ENCODE assay signal across 9 cellular contexts in genomic region chr6:41935685-41936072, GRCh38. TPM values are rescaled to one million over a fixed set of nuclear protein-coding genes. Genes with fewer than 3 reads are reported as not detected.
DNase-seq lines count a peak whose midpoint lies in the region; ATAC-seq and TF ChIP-seq lines count a peak whose summit lies in the region.
"Had no signal": no experiment of that assay in that cellular context is flagged by ENCODE, and none has a peak within 500 bp of the region (broad histone marks: within the 10 kb centered on the region; RNA-seq: fewer than 3 reads in every experiment).

No MANE protein-coding gene starts in this region.

- ATAC-seq in RWPE2 (ENCODE audit: low read depth) (no peak), upper lobe of right lung (no peak), left lobe of liver (no peak), HG03439 (IDR thresholded peaks at IDR 0.05; ENCODE audit: unreplicated experiment) (no peak)

- H3K27ac ChIP-seq in RWPE2 (ENCODE audit: poor library complexity, severe bottlenecking) (peak overlapping the region; percentile 85), upper lobe of right lung (peak overlapping the region; percentile 28)

- peak overlapping the region; percentile 96 for H3K27ac Mint-ChIP-seq in glutamatergic neuron (ENCODE audit: unreplicated experiment)

- H3K4me1 Mint-ChIP-seq in glutamatergic neuron (ENCODE audit: low read depth, unreplicated experiment) = peaks cover 37% of the 10 kb centered on the region

- H3K27me3 ChIP-seq in RWPE2 (ENCODE audit: insufficient read depth, poor library complexity, severe bottlenecking) (no peaks in the 10 kb centered on the region), upper lobe of right lung (no peaks in the 10 kb centered on the region)

- peaks cover 11% of the 10 kb centered on the region for H3K4me1 ChIP-seq in RWPE2 (ENCODE audit: insufficient read depth, poor library complexity, severe bottlenecking)
- H3K4me1 ChIP-seq in upper lobe of right lung = peaks cover 60% of the 10 kb centered on the region

- intact Hi-C loops in upper lobe of right lung (cut with DNase I) = loop anchor here (5.0 to 10.0 kb wide), 2 partner anchors 107 to 151 kb away; partner anchors contain the start of genes PRICKLE4 and TOMM6

- H3K4me3 Mint-ChIP-seq in glutamatergic neuron (ENCODE audit: unreplicated experiment) = peak overlapping the region; percentile 61

- peaks cover 23% of the 10 kb centered on the region for H3K27me3 Mint-ChIP-seq in glutamatergic neuron (ENCODE audit: unreplicated experiment)

- H3K9me3 ChIP-seq in RWPE2 (ENCODE audit: severe bottlenecking) (no peaks in the 10 kb centered on the region), upper lobe of right lung (no peaks in the 10 kb centered on the region)

- DNase-seq in stimulated activated CD4-positive, alpha-beta T cell treated with anti-CD3 and anti-CD28 coated beads, Interleukin-15, amount 100 ng/mL, for 24 hours = peak; percentile 24
- no peak for DNase-seq in stimulated activated CD4-positive, alpha-beta T cell treated with anti-CD3 and anti-CD28 coated beads, Interleukin-4, amount 100 ng/mL, for 4 hours
- DNase-seq in RWPE2 (ENCODE audit: low spot score) = no peak
- DNase-seq in glutamatergic neuron = no peak
- no peak for DNase-seq in upper lobe of right lung
- no peak for DNase-seq in left lobe of liver (ENCODE audit: low spot score)
- no peak for DNase-seq in NCI-H345 treated with DMSO at 0.1 percent for 48 hours (lab: John Stamatoyannopoulos, UW; ENCODE audit: unreplicated experiment)
- DNase-seq: activated gamma-delta T cell had no signal

- H3K36me3 ChIP-seq in RWPE2 (ENCODE audit: low read depth) (peaks cover 74% of the 10 kb centered on the region), upper lobe of right lung (peaks cover 55% of the 10 kb centered on the region)

- no peak for TF ChIP-seq CTCF in RWPE2 (IDR thresholded peaks at IDR 0.05; ENCODE audit: poor library complexity, severe bottlenecking)
- TF ChIP-seq CTCF in glutamatergic neuron (IDR thresholded peaks at IDR 0.05; ENCODE audit: partially characterized antibody, unreplicated experiment) = no peak
- TF ChIP-seq CTCF in upper lobe of right lung (IDR thresholded peaks at IDR 0.05) = no peak

- H3K9me3 Mint-ChIP-seq in glutamatergic neuron (ENCODE audit: unreplicated experiment) = peaks cover 14% of the 10 kb centered on the region

- no peaks in the 10 kb centered on the region for H3K36me3 Mint-ChIP-seq in glutamatergic neuron (ENCODE audit: unreplicated experiment)

- no peak overlapping the region for H3K4me3 ChIP-seq in RWPE2 (ENCODE audit: severe bottlenecking)
- no peak overlapping the region for H3K4me3 ChIP-seq in upper lobe of right lung

RNA-seq across cellular contexts. Expression of gene CCND3, which starts 5.9 kb away (rescaled TPM):
- total RNA-seq in glutamatergic neuron (ENCODE audit: unreplicated experiment) (27.1 TPM), upper lobe of right lung (186 TPM), left lobe of liver (14.7 TPM)

RNA-seq across cellular contexts. Expression of gene BYSL, which starts 14.4 kb away (rescaled TPM):
- total RNA-seq in glutamatergic neuron (ENCODE audit: unreplicated experiment) (36.2 TPM), upper lobe of right lung (11.6 TPM), left lobe of liver (5.3 TPM)

RNA-seq across cellular contexts. Expression of gene MED20, which starts 14.7 kb away (rescaled TPM):
- total RNA-seq in glutamatergic neuron (ENCODE audit: unreplicated experiment) (30.9 TPM), upper lobe of right lung (18.3 TPM), left lobe of liver (9.4 TPM)

RNA-seq across cellular contexts. Expression of gene USP49, which starts 40.5 kb away (rescaled TPM):
- total RNA-seq in glutamatergic neuron (ENCODE audit: unreplicated experiment) (14.7 TPM), upper lobe of right lung (2.7 TPM), left lobe of liver (1.9 TPM)
